In genomic region chr1:8014381-8014988, GRCh38 we compare ENCODE assay signal across 13 cellular contexts. TPM values are rescaled to one million over a fixed set of nuclear protein-coding genes. Genes with fewer than 3 reads are reported as not detected.
DNase-seq lines count a peak whose midpoint lies in the region; ATAC-seq and TF ChIP-seq lines count a peak whose summit lies in the region.
"Had no signal": no experiment of that assay in that cellular context is flagged by ENCODE, and none has a peak within 500 bp of the region (broad histone marks: within the 10 kb centered on the region; RNA-seq: fewer than 3 reads in every experiment).

No MANE protein-coding gene starts in this region.

- no TSS peak for BruUV-seq in OCI-LY7 (replicated peaks; lab: Mats Ljungman, UMichigan)

- intact Hi-C loops in OCI-LY7 (cut with micrococcal nuclease; ENCODE audit: unreplicated experiment), result no loop called here

- H3K27me3 Mint-ChIP-seq in osteocyte (ENCODE audit: unreplicated experiment), result no peaks in the 10 kb centered on the region

- H3K9me2 ChIP-seq in OCI-LY7 (ENCODE audit: insufficient read depth, low read length), result no peaks in the 10 kb centered on the region

- CTCF ChIA-PET in OCI-LY7 (lab: Charles Lee; ENCODE audit: unreplicated experiment), result no interaction called here

- no peak for ATAC-seq in RWPE2 (ENCODE audit: low read depth)
- ATAC-seq in thoracic aorta (ENCODE audit: insufficient number of reproducible peaks, low FRiP score, low read depth), result no peak
- no peak for ATAC-seq in GM21447 (IDR thresholded peaks at IDR 0.05; ENCODE audit: unreplicated experiment)
- no peak for ATAC-seq in GM21825 (IDR thresholded peaks at IDR 0.05; ENCODE audit: unreplicated experiment)

- H3K4me3 ChIP-seq in RWPE2 (ENCODE audit: severe bottlenecking), result no peak overlapping the region
- no peak overlapping the region for H3K4me3 ChIP-seq in mesodermal cell (ENCODE audit: extremely low read depth, insufficient read depth, low read length, poor library complexity, severe bottlenecking)
- H3K4me3 ChIP-seq in thoracic aorta, result no peak overlapping the region
- no peak overlapping the region for H3K4me3 ChIP-seq in OCI-LY7 (ENCODE audit: low read depth, low read length, poor library complexity, severe bottlenecking)

- no peaks in the 10 kb centered on the region for H3K79me2 ChIP-seq in OCI-LY7 (ENCODE audit: insufficient read depth, low read depth, low read length)

- H3K9me3 ChIP-seq in RWPE2 (ENCODE audit: severe bottlenecking), result no peaks in the 10 kb centered on the region
- no peaks in the 10 kb centered on the region for H3K9me3 ChIP-seq in mesodermal cell (ENCODE audit: control insufficient read depth, low read length)
- H3K9me3 ChIP-seq in thoracic aorta, result no peaks in the 10 kb centered on the region
- H3K9me3 ChIP-seq in OCI-LY7 (ENCODE audit: low read length), result no peaks in the 10 kb centered on the region
- H3K9me3 ChIP-seq: neutrophil had no signal

- 90 to 96% methylated on average over 2 to 5 of the region's 10 CpGs for WGBS in mesodermal cell (ENCODE audit: insufficient coverage in 2 of 2), 2 experiments

- H3K27ac ChIP-seq in RWPE2 (ENCODE audit: poor library complexity, severe bottlenecking) (peak overlapping the region; percentile 99), cingulate gyrus (ENCODE audit: low read depth, low read length) (peak overlapping the region; percentile 80), mesodermal cell (ENCODE audit: low read depth, low read length, severe bottlenecking) (peak overlapping the region; percentile 48), thoracic aorta (peak overlapping the region; percentile 31 to 98), OCI-LY7 (ENCODE audit: low read depth, low read length, poor library complexity, severe bottlenecking) (no peak overlapping the region)
- H3K27ac ChIP-seq: neutrophil had no signal

- H3K27me3 ChIP-seq in RWPE2 (ENCODE audit: insufficient read depth, poor library complexity, severe bottlenecking), result no peaks in the 10 kb centered on the region
- H3K27me3 ChIP-seq in thoracic aorta (replicated peaks; ENCODE audit: insufficient read depth), result no peaks in the 10 kb centered on the region

- no peaks in the 10 kb centered on the region for H4K20me1 ChIP-seq in OCI-LY7 (ENCODE audit: insufficient read depth, low read length)

- H3K4me3 Mint-ChIP-seq in osteocyte (ENCODE audit: unreplicated experiment), result no peak overlapping the region
- H3K4me3 Mint-ChIP-seq: activated naive CD4-positive, alpha-beta T cell treated with anti-CD3 and anti-CD28 coated beads, Interleukin-2, amount 50 U/mL, for 24 hours; B cell had no signal

- H3K9me3 Mint-ChIP-seq in osteocyte (ENCODE audit: unreplicated experiment), result no peaks in the 10 kb centered on the region
- H3K9me3 Mint-ChIP-seq: activated naive CD4-positive, alpha-beta T cell treated with anti-CD3 and anti-CD28 coated beads, Interleukin-2, amount 50 U/mL, for 24 hours had no signal

- POLR2A ChIA-PET in OCI-LY7 (lab: Charles Lee), result interaction anchor here (0.6 kb wide), 1 partner anchor 540 kb away, joined by 3 read pairs; no protein-coding TSS in a partner anchor

- peaks cover 52% of the 10 kb centered on the region for H3K4me1 Mint-ChIP-seq in osteocyte (ENCODE audit: unreplicated experiment)
- H3K4me1 Mint-ChIP-seq: activated naive CD4-positive, alpha-beta T cell treated with anti-CD3 and anti-CD28 coated beads, Interleukin-2, amount 50 U/mL, for 24 hours; B cell had no signal

- H3K36me3 ChIP-seq in RWPE2 (ENCODE audit: low read depth) (peaks cover 99% of the 10 kb centered on the region), mesodermal cell (ENCODE audit: control insufficient read depth, insufficient read depth, low read length) (peaks cover 57% of the 10 kb centered on the region), thoracic aorta (peaks cover 31% of the 10 kb centered on the region), OCI-LY7 (ENCODE audit: insufficient read depth, low read length) (no peaks in the 10 kb centered on the region)
- H3K36me3 ChIP-seq: neutrophil had no signal

- H3K4me2 ChIP-seq in OCI-LY7 (ENCODE audit: low read length), result no peak overlapping the region

- H3K27ac Mint-ChIP-seq in osteocyte (ENCODE audit: unreplicated experiment), result no peak overlapping the region
- H3K27ac Mint-ChIP-seq: activated naive CD4-positive, alpha-beta T cell treated with anti-CD3 and anti-CD28 coated beads, Interleukin-2, amount 50 U/mL, for 24 hours; B cell had no signal

- TF ChIP-seq CTCF in RWPE2 (IDR thresholded peaks at IDR 0.05; ENCODE audit: poor library complexity, severe bottlenecking) (no peak), thoracic aorta (IDR thresholded peaks at IDR 0.05) (no peak), osteocyte (IDR thresholded peaks at IDR 0.05) (no peak), OCI-LY7 (conservative IDR thresholded peaks at IDR 0.05; ENCODE audit: low read length) (no peak)

- H3K36me3 Mint-ChIP-seq in osteocyte (ENCODE audit: unreplicated experiment), result peaks cover 42% of the 10 kb centered on the region

- DNase-seq in RWPE2 (ENCODE audit: low spot score) (no peak), thoracic aorta (ENCODE audit: low spot score) (no peak), osteocyte (ENCODE audit: extremely low spot score, unreplicated experiment) (no peak), OCI-LY7 (ENCODE audit: low spot score) (no peak)
- DNase-seq: activated CD4-positive, CD25-positive, alpha-beta regulatory T cell treated with anti-CD3 and anti-CD28 coated beads, Interleukin-2, amount 50 U/mL, for 72 hours; activated CD8-positive, alpha-beta memory T cell treated with anti-CD3 and anti-CD28 coated beads, Interleukin-2, amount 50 U/mL, for 48 hours had no signal

- H2AFZ ChIP-seq in OCI-LY7 (ENCODE audit: low read length), result no peak overlapping the region

- peaks cover 44% of the 10 kb centered on the region for H3K4me1 ChIP-seq in RWPE2 (ENCODE audit: insufficient read depth, poor library complexity, severe bottlenecking)
- H3K4me1 ChIP-seq in mesodermal cell (ENCODE audit: control insufficient read depth, insufficient read depth, low read length, poor library complexity, severe bottlenecking), result peaks cover 52% of the 10 kb centered on the region
- H3K4me1 ChIP-seq in thoracic aorta (ENCODE audit: control insufficient read depth in 1 of 2, low read depth in 2 of 2), result peaks cover 33 to 53% of the 10 kb centered on the region in 2 donors
- H3K4me1 ChIP-seq in OCI-LY7 (ENCODE audit: insufficient read depth, low read length, poor library complexity, severe bottlenecking), result no peaks in the 10 kb centered on the region

RNA-seq across cellular contexts. Expression of gene ERRFI1, which starts 11.6 kb away (rescaled TPM):
- polyA plus RNA-seq in mesodermal cell (2013, experiment 1 of 2), result 154 TPM
- 155 TPM for polyA plus RNA-seq in mesodermal cell (2013, experiment 2 of 2)
- total RNA-seq in thoracic aorta (100 to 1,000 TPM; 101 to 158 TPM), osteocyte (84.2 and 96.6 TPM in 2 replicates), OCI-LY7 (2022) (not detected in 2 replicates)
- total RNA-seq in OCI-LY7 (2014; rRNA removed; shearing (Covaris generic)), result not detected in 2 replicates

RNA-seq across cellular contexts. Expression of gene PARK7, which starts 53.0 kb away (rescaled TPM):
- polyA plus RNA-seq in mesodermal cell (2013, experiment 1 of 2), result 333 TPM
- polyA plus RNA-seq in mesodermal cell (2013, experiment 2 of 2), result 316 TPM
- total RNA-seq in thoracic aorta, result 100 to 1,000 TPM; 140 to 145 TPM
- 263 and 264 TPM in 2 replicates for total RNA-seq in osteocyte
- 138 and 204 TPM in 2 replicates for total RNA-seq in OCI-LY7 (2014; rRNA removed; shearing (Covaris generic))
- total RNA-seq in OCI-LY7 (2022), result 272 and 306 TPM in 2 replicates

Comparison
In these comparisons a context has a peak if more than half of its experiments do, and no peak if none do; other contexts are left out.
1. RNA of gene ERRFI1, which starts 11.6 kb away (total RNA-seq): 101 to 158 TPM in thoracic aorta and 84.2 to 96.6 TPM in osteocyte; not detected in OCI-LY7; every median in the first group is over 10 times any median in the second.